Comparison of ENCODE assay signal across 11 cellular contexts in genomic region chr22:23223566-23224317, GRCh38. TPM values are rescaled to one million over a fixed set of nuclear protein-coding genes. Genes with fewer than 3 reads are reported as not detected.
DNase-seq lines count a peak whose midpoint lies in the region; ATAC-seq and TF ChIP-seq lines count a peak whose summit lies in the region.
"Had no signal": no experiment of that assay in that cellular context is flagged by ENCODE, and none has a peak within 500 bp of the region (broad histone marks: within the 10 kb centered on the region; RNA-seq: fewer than 3 reads in every experiment).

No MANE protein-coding gene starts in this region.

- DNase-seq in CD4-positive, alpha-beta T cell, result no peak
- DNase-seq in neural progenitor cell (ENCODE audit: low spot score) (no peak), osteoblast (ENCODE audit: insufficient read length, low spot score, missing footprints) (no peak), COLO829 (ENCODE audit: low spot score) (no peak), NOMO-1 (lab: John Stamatoyannopoulos, UW; ENCODE audit: unreplicated experiment in 2 of 2) (no peak)
- DNase-seq: COR-L47, NCI-H1436, SJCRH30 had no signal

- H3K9ac ChIP-seq in neural progenitor cell, result no peak overlapping the region

- H3K4me3 Mint-ChIP-seq in CD4-positive, alpha-beta T cell, result no peak overlapping the region
- H3K4me3 Mint-ChIP-seq in neural progenitor cell, result peak overlapping the region; percentile 12

- no peak for ATAC-seq in CD4-positive, alpha-beta T cell (ENCODE audit: poor library complexity)
- ATAC-seq in SK-N-SH treated with all-trans-retinoic acid at 6 μM for 48 hours, result peak; percentile 30; the same call in 1 of the 3 replicates
- ATAC-seq in gastroesophageal sphincter, result no peak
- ATAC-seq in GM21576 (IDR thresholded peaks at IDR 0.05; ENCODE audit: unreplicated experiment), result no peak

- POLR2A ChIA-PET in CD4-positive, alpha-beta T cell (lab: Charles Lee), result no interaction called here

- H3K27me3 Mint-ChIP-seq in CD4-positive, alpha-beta T cell, result no peaks in the 10 kb centered on the region
- no peaks in the 10 kb centered on the region for H3K27me3 Mint-ChIP-seq in neural progenitor cell (ENCODE audit: insufficient read depth, low read depth)

- H3K27ac ChIP-seq in CD4-positive, alpha-beta T cell (ENCODE audit: low read depth, low read length), result no peak overlapping the region
- H3K27ac ChIP-seq in gastroesophageal sphincter, result peak overlapping the region in 3 of 4 donors; percentile 66 to 72 (median 71)
- no peak overlapping the region for H3K27ac ChIP-seq in neural progenitor cell
- H3K27ac ChIP-seq in osteoblast (ENCODE audit: low read depth, low read length), result no peak overlapping the region
- H3K27ac ChIP-seq: SJCRH30 had no signal

- peaks cover 73% of the 10 kb centered on the region for H4K20me1 ChIP-seq in neural progenitor cell (ENCODE audit: low read depth)
- H4K20me1 ChIP-seq in osteoblast (ENCODE audit: insufficient read depth, low read length), result peaks cover 60% of the 10 kb centered on the region

- H3K4me1 ChIP-seq in gastroesophageal sphincter (peaks cover 7 to 88% (median 56%) of the 10 kb centered on the region in 3 donors), neural progenitor cell (peaks cover 36% of the 10 kb centered on the region), osteoblast (ENCODE audit: insufficient read depth, low read length) (peaks cover 48% of the 10 kb centered on the region)

- no peak for TF ChIP-seq POLR2A in gastroesophageal sphincter (IDR thresholded peaks at IDR 0.05)

- no peak overlapping the region for H3K4me2 ChIP-seq in neural progenitor cell
- no peak overlapping the region for H3K4me2 ChIP-seq in osteoblast (ENCODE audit: insufficient read depth, low read length)

- peak overlapping the region; percentile 83 for H3K27ac Mint-ChIP-seq in CD4-positive, alpha-beta T cell
- peak overlapping the region; percentile 97 for H3K27ac Mint-ChIP-seq in neural progenitor cell

- H3K4me3 ChIP-seq in gastroesophageal sphincter (no peak overlapping the region), neural progenitor cell (no peak overlapping the region), osteoblast (ENCODE audit: insufficient read depth, low read length) (no peak overlapping the region)
- H3K4me3 ChIP-seq: SJCRH30 had no signal

- peaks cover 4% of the 10 kb centered on the region for H3K9me3 Mint-ChIP-seq in CD4-positive, alpha-beta T cell
- peaks cover 15% of the 10 kb centered on the region for H3K9me3 Mint-ChIP-seq in neural progenitor cell

- H3K79me2 ChIP-seq in neural progenitor cell (ENCODE audit: low read depth), result peaks cover 100% of the 10 kb centered on the region
- H3K79me2 ChIP-seq in osteoblast (ENCODE audit: insufficient read depth, low read length), result peaks cover 76% of the 10 kb centered on the region

- H3K36me3 Mint-ChIP-seq in CD4-positive, alpha-beta T cell (ENCODE audit: low read depth), result peaks cover 14% of the 10 kb centered on the region
- H3K36me3 Mint-ChIP-seq in neural progenitor cell, result peaks cover 16% of the 10 kb centered on the region

- peaks cover 30% of the 10 kb centered on the region for H3F3A ChIP-seq in neural progenitor cell (ENCODE audit: low read depth)

- no peaks in the 10 kb centered on the region for H3K36me3 ChIP-seq in gastroesophageal sphincter
- H3K36me3 ChIP-seq in neural progenitor cell, result no peaks in the 10 kb centered on the region
- no peaks in the 10 kb centered on the region for H3K36me3 ChIP-seq in osteoblast (ENCODE audit: insufficient read depth, low read length)

- H3K27me3 ChIP-seq in CD4-positive, alpha-beta T cell (ENCODE audit: control insufficient read depth, insufficient read depth, low read length), result no peaks in the 10 kb centered on the region
- H3K27me3 ChIP-seq in gastroesophageal sphincter (no peaks in the 10 kb centered on the region), neural progenitor cell (no peaks in the 10 kb centered on the region), osteoblast (ENCODE audit: insufficient read depth, low read length) (no peaks in the 10 kb centered on the region)
- H3K27me3 ChIP-seq: SJCRH30 had no signal

- CTCF ChIA-PET in CD4-positive, alpha-beta T cell (lab: Charles Lee), result no interaction called here

- peaks cover 95% of the 10 kb centered on the region for H3K4me1 Mint-ChIP-seq in CD4-positive, alpha-beta T cell (ENCODE audit: low read depth)
- peaks cover 70% of the 10 kb centered on the region for H3K4me1 Mint-ChIP-seq in neural progenitor cell

- peaks cover 7% of the 10 kb centered on the region for H3K9me3 ChIP-seq in CD4-positive, alpha-beta T cell (ENCODE audit: control insufficient read depth, low read length)
- peaks cover 0 to 5% (median 0%) of the 10 kb centered on the region in 3 donors for H3K9me3 ChIP-seq in gastroesophageal sphincter
- H3K9me3 ChIP-seq in neural progenitor cell (ENCODE audit: low read depth), result peaks cover 3% of the 10 kb centered on the region
- peaks cover 6% of the 10 kb centered on the region for H3K9me3 ChIP-seq in osteoblast (ENCODE audit: low read depth, low read length)

- no peak for TF ChIP-seq EP300 in gastroesophageal sphincter (IDR thresholded peaks at IDR 0.05)

- TF ChIP-seq CTCF in CD4-positive, alpha-beta T cell (IDR thresholded peaks at IDR 0.05), result no peak
- TF ChIP-seq CTCF in gastroesophageal sphincter (IDR thresholded peaks at IDR 0.05) (no peak), neural progenitor cell (IDR thresholded peaks at IDR 0.05) (no peak), osteoblast (IDR thresholded peaks at IDR 0.05; ENCODE audit: extremely low read depth, low read depth, low read length) (no peak)

- intact Hi-C loops in CD4-positive, alpha-beta T cell (cut with DNase I, micrococcal nuclease), result no loop called here

- H2AFZ ChIP-seq in neural progenitor cell (replicated peaks), result no peak overlapping the region
- H2AFZ ChIP-seq in osteoblast (ENCODE audit: low read length), result no peak overlapping the region

- WGBS in gastroesophageal sphincter (ENCODE audit: low coverage in 1 of 2), 2 donors, result 80 to 83% methylated on average over 1 to 2 of the region's 12 CpGs

TF ChIP-seq in SK-N-SH treated with all-trans-retinoic acid at 6 μM for 48 hours, 23 proteins besides CTCF, POLR2A, EP300 and RAD21:
- TF ChIP-seq OSR1 (CRISPR knock-in tag; IDR thresholded peaks at IDR 0.05), result no peak
- TF ChIP-seq, protein P1, sequence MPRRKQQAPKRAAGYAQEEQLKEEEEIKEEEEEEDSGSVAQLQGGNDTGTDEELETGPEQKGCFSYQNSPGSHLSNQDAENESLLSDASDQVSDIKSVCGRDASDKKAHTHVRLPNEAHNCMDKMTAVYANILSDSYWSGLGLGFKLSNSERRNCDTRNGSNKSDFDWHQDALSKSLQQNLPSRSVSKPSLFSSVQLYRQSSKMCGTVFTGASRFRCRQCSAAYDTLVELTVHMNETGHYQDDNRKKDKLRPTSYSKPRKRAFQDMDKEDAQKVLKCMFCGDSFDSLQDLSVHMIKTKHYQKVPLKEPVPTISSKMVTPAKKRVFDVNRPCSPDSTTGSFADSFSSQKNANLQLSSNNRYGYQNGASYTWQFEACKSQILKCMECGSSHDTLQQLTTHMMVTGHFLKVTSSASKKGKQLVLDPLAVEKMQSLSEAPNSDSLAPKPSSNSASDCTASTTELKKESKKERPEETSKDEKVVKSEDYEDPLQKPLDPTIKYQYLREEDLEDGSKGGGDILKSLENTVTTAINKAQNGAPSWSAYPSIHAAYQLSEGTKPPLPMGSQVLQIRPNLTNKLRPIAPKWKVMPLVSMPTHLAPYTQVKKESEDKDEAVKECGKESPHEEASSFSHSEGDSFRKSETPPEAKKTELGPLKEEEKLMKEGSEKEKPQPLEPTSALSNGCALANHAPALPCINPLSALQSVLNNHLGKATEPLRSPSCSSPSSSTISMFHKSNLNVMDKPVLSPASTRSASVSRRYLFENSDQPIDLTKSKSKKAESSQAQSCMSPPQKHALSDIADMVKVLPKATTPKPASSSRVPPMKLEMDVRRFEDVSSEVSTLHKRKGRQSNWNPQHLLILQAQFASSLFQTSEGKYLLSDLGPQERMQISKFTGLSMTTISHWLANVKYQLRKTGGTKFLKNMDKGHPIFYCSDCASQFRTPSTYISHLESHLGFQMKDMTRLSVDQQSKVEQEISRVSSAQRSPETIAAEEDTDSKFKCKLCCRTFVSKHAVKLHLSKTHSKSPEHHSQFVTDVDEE (CRISPR knock-in tag; IDR thresholded peaks at IDR 0.05), result 0 out of 2 replicates have a peak, but pooled peaks have one; percentile 25
- TF ChIP-seq TCF4 (CRISPR knock-in tag; IDR thresholded peaks at IDR 0.05; ENCODE audit: borderline replicate concordance), result peak; percentile 20; the same call in 1 of the 2 replicates
- no peak for TF ChIP-seq CSDC2 (CRISPR knock-in tag; IDR thresholded peaks at IDR 0.05)

RNA-seq across cellular contexts. Expression of gene BCR, which starts 43.4 kb away (rescaled TPM):
- total RNA-seq in CD4-positive, alpha-beta T cell, result 10 to 100 TPM; 60.0 to 64.8 TPM
- total RNA-seq in gastroesophageal sphincter, result 10 to 100 TPM; 39.2 to 81.1 (median 46.2) TPM
- 35.5 and 36.0 TPM in 2 replicates for total RNA-seq in neural progenitor cell (ENCODE audit: low replicate concordance)
- 28.6 and 29.8 TPM in 2 replicates for total RNA-seq in osteoblast

Comparison
In these comparisons a context has a peak if more than half of its experiments do, and no peak if none do; other contexts are left out.
1. H3K27ac ChIP-seq: peak in gastroesophageal sphincter (3 of 4); none in CD4-positive, alpha-beta T cell (single experiment), neural progenitor cell (single experiment) and osteoblast (single experiment).